8 cellular contexts compared by ENCODE assay signal in genomic region chr5:122774519-122774860, GRCh38. TPM values are rescaled to one million over a fixed set of nuclear protein-coding genes. Genes with fewer than 3 reads are reported as not detected.
A peak's percentile ranks its signal among the peaks of the same experiment; 100 is the strongest.
DNase-seq lines count a peak whose midpoint lies in the region; ATAC-seq, FAIRE-seq and TF ChIP-seq lines count a peak whose summit lies in the region.

No MANE protein-coding gene starts in this region.

- peaks cover 40% of the 10 kb centered on the region for H3K79me2 ChIP-seq in keratinocyte (ENCODE audit: control insufficient read depth, insufficient read depth, low read length)

- H3K36me3 ChIP-seq in keratinocyte (ENCODE audit: control insufficient read depth in 2 of 2, extremely low read depth in 1 of 2, insufficient read depth in 2 of 2, low read length in 2 of 2): no peaks in the 10 kb centered on the region

- dilution Hi-C loops in keratinocyte (cut with MboI; ENCODE audit: extremely low pct_ligation_motif_present, low sequenced_read_pairs): no loop called here

- ATAC-seq in HG03139 (IDR thresholded peaks at IDR 0.05; ENCODE audit: unreplicated experiment): peak; percentile 23

- H3K4me1 Mint-ChIP-seq in activated T-cell treated with anti-CD3 and anti-CD28 coated beads, Interleukin-2, amount 50 U/mL, for 24 hours (ENCODE audit: low read depth): peaks cover 41% of the 10 kb centered on the region
- peaks cover 39% of the 10 kb centered on the region for H3K4me1 Mint-ChIP-seq in activated naive CD8-positive, alpha-beta T cell (ENCODE audit: low read depth)

- peaks cover 3% of the 10 kb centered on the region for H3K27me3 Mint-ChIP-seq in activated T-cell treated with anti-CD3 and anti-CD28 coated beads, Interleukin-2, amount 50 U/mL, for 24 hours
- peaks cover 1% of the 10 kb centered on the region for H3K27me3 Mint-ChIP-seq in activated naive CD8-positive, alpha-beta T cell

- peaks cover 9% of the 10 kb centered on the region for H3K4me1 ChIP-seq in keratinocyte (ENCODE audit: control insufficient read depth, extremely low read depth, insufficient read depth, low read length)

- peak overlapping the region; percentile 85 for H2AFZ ChIP-seq in keratinocyte (ENCODE audit: control insufficient read depth, low read length)

- H3K9me3 Mint-ChIP-seq in activated T-cell treated with anti-CD3 and anti-CD28 coated beads, Interleukin-2, amount 50 U/mL, for 24 hours: no peaks in the 10 kb centered on the region
- no peaks in the 10 kb centered on the region for H3K9me3 Mint-ChIP-seq in activated naive CD8-positive, alpha-beta T cell (ENCODE audit: low read depth)

- no peaks in the 10 kb centered on the region for H3K9me3 ChIP-seq in keratinocyte (ENCODE audit: control insufficient read depth, low read depth, low read length)

- peak overlapping the region; percentile 28 for H3K27ac ChIP-seq in keratinocyte (ENCODE audit: control insufficient read depth, insufficient read depth, low read length)
- peak overlapping the region; percentile 63 for H3K27ac ChIP-seq in substantia nigra (ENCODE audit: low read depth, low read length, poor library complexity, severe bottlenecking)

- peak overlapping the region; percentile 82 for H3K27ac Mint-ChIP-seq in activated T-cell treated with anti-CD3 and anti-CD28 coated beads, Interleukin-2, amount 50 U/mL, for 24 hours
- peak overlapping the region; percentile 81 for H3K27ac Mint-ChIP-seq in activated naive CD8-positive, alpha-beta T cell

- H3K4me2 ChIP-seq in keratinocyte (ENCODE audit: control insufficient read depth, extremely low read depth, insufficient read depth, low read depth, low read length): peak overlapping the region; percentile 82

- peak overlapping the region; percentile 92 for H3K4me3 Mint-ChIP-seq in activated T-cell treated with anti-CD3 and anti-CD28 coated beads, Interleukin-2, amount 50 U/mL, for 24 hours
- peak overlapping the region; percentile 93 for H3K4me3 Mint-ChIP-seq in activated naive CD8-positive, alpha-beta T cell

- peak overlapping the region; percentile 65 to 97 (median 97) for H3K4me3 ChIP-seq in keratinocyte (ENCODE audit: control insufficient read depth in 2 of 3, extremely low read depth in 1 of 3, insufficient read depth in 2 of 3, low read depth in 1 of 3, low read length in 3 of 3)

- no peak for TF ChIP-seq CTCF in keratinocyte (optimal IDR thresholded peaks at IDR 0.05 in 1 of 3, IDR thresholded peaks at IDR 0.05 in 1 of 3, conservative IDR thresholded peaks at IDR 0.05 in 1 of 3; ENCODE audit: extremely low read depth in 1 of 3, insufficient read depth in 2 of 3, low read length in 3 of 3)

- peak; percentile 29 for FAIRE-seq in keratinocyte (lab: Jason Lieb, UNC)

- H3K27me3 ChIP-seq in keratinocyte (ENCODE audit: control insufficient read depth, extremely low read depth, insufficient read depth, low read length): no peaks in the 10 kb centered on the region

- H3K9ac ChIP-seq in keratinocyte (ENCODE audit: control insufficient read depth, extremely low read depth, insufficient read depth, low read length): peak overlapping the region; percentile 91

- H3K9me1 ChIP-seq in keratinocyte (ENCODE audit: control insufficient read depth, extremely low read depth, insufficient read depth, low read length): no peaks in the 10 kb centered on the region

- no peak for DNase-seq in activated T-cell treated with anti-CD3 and anti-CD28 coated beads, Interleukin-2, amount 50 U/mL, for 24 hours
- no peak for DNase-seq in activated T-cell treated with anti-CD3 and anti-CD28 coated beads for 4 hours
- no peak for DNase-seq in keratinocyte (ENCODE audit: low read depth, low spot score)
- no peak for DNase-seq in substantia nigra (lab: John Stamatoyannopoulos, UW)
- DNase-seq in COR-L47 (lab: John Stamatoyannopoulos, UW): no peak
- DNase-seq in NCI-H1105 treated with DMSO at 0.1 percent for 48 hours (lab: John Stamatoyannopoulos, UW): no peak

- peaks cover 9% of the 10 kb centered on the region for H3K36me3 Mint-ChIP-seq in activated T-cell treated with anti-CD3 and anti-CD28 coated beads, Interleukin-2, amount 50 U/mL, for 24 hours (ENCODE audit: low read depth)
- H3K36me3 Mint-ChIP-seq in activated naive CD8-positive, alpha-beta T cell: no peaks in the 10 kb centered on the region

- no peaks in the 10 kb centered on the region for H4K20me1 ChIP-seq in keratinocyte (ENCODE audit: control insufficient read depth, extremely low read depth, insufficient read depth, low read length)

RNA-seq across cellular contexts. Expression of gene SNX2, which starts 0.4 kb away (rescaled TPM):
- 44.8 to 87.8 TPM (median 81.5 TPM) in 3 replicates for polyA plus RNA-seq in keratinocyte
- polyA plus RNA-seq in keratinocyte (2011; ENCODE audit: low read depth): 49.5 TPM
- polyA plus RNA-seq in keratinocyte (2011; cell fraction: cytosol; rRNA removed): 59.0 and 96.6 TPM in 2 replicates
- 37.6 and 42.4 TPM in 2 replicates for polyA plus RNA-seq in keratinocyte (2011; cell fraction: nucleus; rRNA removed)
- 67.2 and 79.3 TPM in 2 replicates for polyA plus RNA-seq in keratinocyte (2012; ENCODE audit: low replicate concordance)
- polyA minus RNA-seq in keratinocyte: 30.1 to 65.1 TPM (median 53.6 TPM) in 3 replicates
- polyA minus RNA-seq in keratinocyte (2011; cell fraction: cytosol; rRNA and poly(A)+ RNA removed): 72.1 TPM
- 34.4 and 58.8 TPM in 2 replicates for polyA minus RNA-seq in keratinocyte (2011; cell fraction: nucleus; rRNA and poly(A)+ RNA removed)
